1 cellular context compared by ENCODE assay signal in genomic region chr2:239550336-239550735, GRCh38.
TF ChIP-seq lines count a peak whose summit lies in the region.

No MANE protein-coding gene starts in this region.

TF ChIP-seq in GM23338, 12 proteins besides CTCF, POLR2A, EP300 and RAD21 (continued from another document):
- TF ChIP-seq, protein P1, sequence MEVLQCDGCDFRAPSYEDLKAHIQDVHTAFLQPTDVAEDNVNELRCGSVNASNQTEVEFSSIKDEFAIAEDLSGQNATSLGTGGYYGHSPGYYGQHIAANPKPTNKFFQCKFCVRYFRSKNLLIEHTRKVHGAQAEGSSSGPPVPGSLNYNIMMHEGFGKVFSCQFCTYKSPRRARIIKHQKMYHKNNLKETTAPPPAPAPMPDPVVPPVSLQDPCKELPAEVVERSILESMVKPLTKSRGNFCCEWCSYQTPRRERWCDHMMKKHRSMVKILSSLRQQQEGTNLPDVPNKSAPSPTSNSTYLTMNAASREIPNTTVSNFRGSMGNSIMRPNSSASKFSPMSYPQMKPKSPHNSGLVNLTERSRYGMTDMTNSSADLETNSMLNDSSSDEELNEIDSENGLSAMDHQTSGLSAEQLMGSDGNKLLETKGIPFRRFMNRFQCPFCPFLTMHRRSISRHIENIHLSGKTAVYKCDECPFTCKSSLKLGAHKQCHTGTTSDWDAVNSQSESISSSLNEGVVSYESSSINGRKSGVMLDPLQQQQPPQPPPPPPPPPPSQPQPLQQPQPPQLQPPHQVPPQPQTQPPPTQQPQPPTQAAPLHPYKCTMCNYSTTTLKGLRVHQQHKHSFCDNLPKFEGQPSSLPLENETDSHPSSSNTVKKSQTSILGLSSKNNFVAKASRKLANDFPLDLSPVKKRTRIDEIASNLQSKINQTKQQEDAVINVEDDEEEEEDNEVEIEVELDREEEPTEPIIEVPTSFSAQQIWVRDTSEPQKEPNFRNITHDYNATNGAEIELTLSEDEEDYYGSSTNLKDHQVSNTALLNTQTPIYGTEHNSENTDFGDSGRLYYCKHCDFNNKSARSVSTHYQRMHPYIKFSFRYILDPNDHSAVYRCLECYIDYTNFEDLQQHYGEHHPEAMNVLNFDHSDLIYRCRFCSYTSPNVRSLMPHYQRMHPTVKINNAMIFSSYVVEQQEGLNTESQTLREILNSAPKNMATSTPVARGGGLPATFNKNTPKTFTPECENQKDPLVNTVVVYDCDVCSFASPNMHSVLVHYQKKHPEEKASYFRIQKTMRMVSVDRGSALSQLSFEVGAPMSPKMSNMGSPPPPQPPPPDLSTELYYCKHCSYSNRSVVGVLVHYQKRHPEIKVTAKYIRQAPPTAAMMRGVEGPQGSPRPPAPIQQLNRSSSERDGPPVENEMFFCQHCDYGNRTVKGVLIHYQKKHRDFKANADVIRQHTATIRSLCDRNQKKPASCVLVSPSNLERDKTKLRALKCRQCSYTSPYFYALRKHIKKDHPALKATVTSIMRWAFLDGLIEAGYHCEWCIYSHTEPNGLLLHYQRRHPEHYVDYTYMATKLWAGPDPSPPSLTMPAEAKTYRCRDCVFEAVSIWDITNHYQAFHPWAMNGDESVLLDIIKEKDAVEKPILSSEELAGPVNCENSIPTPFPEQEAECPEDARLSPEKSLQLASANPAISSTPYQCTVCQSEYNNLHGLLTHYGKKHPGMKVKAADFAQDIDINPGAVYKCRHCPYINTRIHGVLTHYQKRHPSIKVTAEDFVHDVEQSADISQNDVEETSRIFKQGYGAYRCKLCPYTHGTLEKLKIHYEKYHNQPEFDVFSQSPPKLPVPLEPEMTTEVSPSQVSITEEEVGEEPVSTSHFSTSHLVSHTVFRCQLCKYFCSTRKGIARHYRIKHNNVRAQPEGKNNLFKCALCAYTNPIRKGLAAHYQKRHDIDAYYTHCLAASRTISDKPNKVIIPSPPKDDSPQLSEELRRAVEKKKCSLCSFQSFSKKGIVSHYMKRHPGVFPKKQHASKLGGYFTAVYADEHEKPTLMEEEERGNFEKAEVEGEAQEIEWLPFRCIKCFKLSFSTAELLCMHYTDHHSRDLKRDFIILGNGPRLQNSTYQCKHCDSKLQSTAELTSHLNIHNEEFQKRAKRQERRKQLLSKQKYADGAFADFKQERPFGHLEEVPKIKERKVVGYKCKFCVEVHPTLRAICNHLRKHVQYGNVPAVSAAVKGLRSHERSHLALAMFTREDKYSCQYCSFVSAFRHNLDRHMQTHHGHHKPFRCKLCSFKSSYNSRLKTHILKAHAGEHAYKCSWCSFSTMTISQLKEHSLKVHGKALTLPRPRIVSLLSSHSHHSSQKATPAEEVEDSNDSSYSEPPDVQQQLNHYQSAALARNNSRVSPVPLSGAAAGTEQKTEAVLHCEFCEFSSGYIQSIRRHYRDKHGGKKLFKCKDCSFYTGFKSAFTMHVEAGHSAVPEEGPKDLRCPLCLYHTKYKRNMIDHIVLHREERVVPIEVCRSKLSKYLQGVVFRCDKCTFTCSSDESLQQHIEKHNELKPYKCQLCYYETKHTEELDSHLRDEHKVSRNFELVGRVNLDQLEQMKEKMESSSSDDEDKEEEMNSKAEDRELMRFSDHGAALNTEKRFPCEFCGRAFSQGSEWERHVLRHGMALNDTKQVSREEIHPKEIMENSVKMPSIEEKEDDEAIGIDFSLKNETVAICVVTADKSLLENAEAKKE (CRISPR knock-in tag; IDR thresholded peaks at IDR 0.05): no peak
